ENCODE assay signal across 7 cellular contexts in genomic region chr3:195549931-195550519, GRCh38.
A peak's percentile ranks its signal among the peaks of the same experiment; 100 is the strongest.
DNase-seq lines count a peak whose midpoint lies in the region; ATAC-seq and FAIRE-seq lines count a peak whose summit lies in the region.

No MANE protein-coding gene starts in this region.

- peak; percentile 79 for ATAC-seq in GM21737 (IDR thresholded peaks at IDR 0.05; ENCODE audit: unreplicated experiment)
- ATAC-seq in HG03439 (IDR thresholded peaks at IDR 0.05; ENCODE audit: unreplicated experiment) = no peak

- DNase-seq in T-helper 1 cell (peak; percentile 69 to 85 (median 79)), amniotic epithelial cell (ENCODE audit: low read depth) (peak; percentile 47), HTR-8/SVneo (ENCODE audit: insufficient read length, low spot score) (no peak), NOMO-1 (lab: John Stamatoyannopoulos, UW; ENCODE audit: unreplicated experiment in 2 of 2) (no peak)
- DNase-seq in stimulated activated CD4-positive, alpha-beta T cell treated with anti-CD3 and anti-CD28 coated beads, TNF-alpha, amount 100 ng/mL, for 48 hours (ENCODE audit: low read depth in 3 of 3) = peak in 2 of 3 donors; percentile 32 to 50

- FAIRE-seq in HTR-8/SVneo (lab: Jason Lieb, UNC) = no peak

Comparison
In these comparisons a context has a peak if more than half of its experiments do, and no peak if none do; other contexts are left out.
1. DNase-seq: peak in T-helper 1 cell (5 of 5), amniotic epithelial cell (single experiment) and stimulated activated CD4-positive, alpha-beta T cell treated with anti-CD3 and anti-CD28 coated beads, TNF-alpha, amount 100 ng/mL, for 48 hours (2 of 3); none in HTR-8/SVneo (single experiment) and NOMO-1 (0 of 2).